Comparison of ENCODE assay signal across 24 cellular contexts in genomic region chr13:99009987-99010551, GRCh38. TPM values are rescaled to one million over a fixed set of nuclear protein-coding genes. Genes with fewer than 3 reads are reported as not detected.
DNase-seq lines count a peak whose midpoint lies in the region; ATAC-seq and TF ChIP-seq lines count a peak whose summit lies in the region.
"Had no signal": no experiment of that assay in that cellular context is flagged by ENCODE, and none has a peak within 500 bp of the region (broad histone marks: within the 10 kb centered on the region; RNA-seq: fewer than 3 reads in every experiment).

No MANE protein-coding gene starts in this region.

- CTCF ChIA-PET in activated CD8-positive, alpha-beta T cell treated with anti-CD3 and anti-CD28 coated beads for 36 hours (lab: Charles Lee): interaction anchor here (1.0 to 1.5 kb wide), 2 partner anchors 19 to 24 kb away, joined by 3 read pairs; no protein-coding TSS in a partner anchor

- peak overlapping the region; percentile 37 for H3K27ac Mint-ChIP-seq in central memory CD8-positive, alpha-beta T cell (ENCODE audit: low read depth)
- H3K27ac Mint-ChIP-seq in natural killer cell: no peak overlapping the region
- no peak overlapping the region for H3K27ac Mint-ChIP-seq in activated CD8-positive, alpha-beta T cell treated with anti-CD3 and anti-CD28 coated beads for 36 hours

- H3K4me3 ChIP-seq in trophoblast cell (ENCODE audit: low read depth, low read length): no peak overlapping the region
- H3K4me3 ChIP-seq: breast epithelium, coronary artery, prostate gland, SK-N-MC had no signal

- no peak for TF ChIP-seq CTCF in natural killer cell (IDR thresholded peaks at IDR 0.05)
- no peak for TF ChIP-seq CTCF in activated CD8-positive, alpha-beta T cell treated with anti-CD3 and anti-CD28 coated beads for 36 hours (IDR thresholded peaks at IDR 0.05)

- WGBS in trophoblast cell (ENCODE audit: extremely low coverage, insufficient coverage, insufficient read length): no CpG with 5 or more reads among the region's 4 CpGs

- H3K23ac ChIP-seq in trophoblast cell (ENCODE audit: low read length): no peak overlapping the region

- H4K91ac ChIP-seq in trophoblast cell (ENCODE audit: low read depth, low read length): peak overlapping the region; percentile 36

- H3K79me1 ChIP-seq in trophoblast cell (ENCODE audit: low read length): peaks cover 18% of the 10 kb centered on the region

- peak overlapping the region; percentile 19 for H3K4me2 ChIP-seq in trophoblast cell (ENCODE audit: low read length)

- H3K36me3 ChIP-seq in trophoblast cell (ENCODE audit: control insufficient read depth in 1 of 2, insufficient read depth in 2 of 2, low read length in 2 of 2): no peaks in the 10 kb centered on the region
- H3K36me3 ChIP-seq: breast epithelium, neutrophil, prostate gland had no signal

- peaks cover 28% of the 10 kb centered on the region for H3K4me1 Mint-ChIP-seq in central memory CD8-positive, alpha-beta T cell
- H3K4me1 Mint-ChIP-seq in natural killer cell: peaks cover 19 to 37% of the 10 kb centered on the region in 2 donors
- peaks cover 30% of the 10 kb centered on the region for H3K4me1 Mint-ChIP-seq in activated CD8-positive, alpha-beta T cell treated with anti-CD3 and anti-CD28 coated beads for 36 hours (ENCODE audit: low read depth)

- H3K27me3 Mint-ChIP-seq in central memory CD8-positive, alpha-beta T cell: no peaks in the 10 kb centered on the region
- no peaks in the 10 kb centered on the region for H3K27me3 Mint-ChIP-seq in natural killer cell (ENCODE audit: low read depth in 2 of 2)
- no peaks in the 10 kb centered on the region for H3K27me3 Mint-ChIP-seq in activated CD8-positive, alpha-beta T cell treated with anti-CD3 and anti-CD28 coated beads for 36 hours

- no peaks in the 10 kb centered on the region for H3K36me3 Mint-ChIP-seq in central memory CD8-positive, alpha-beta T cell (ENCODE audit: insufficient read depth)
- no peaks in the 10 kb centered on the region for H3K36me3 Mint-ChIP-seq in natural killer cell
- H3K36me3 Mint-ChIP-seq in activated CD8-positive, alpha-beta T cell treated with anti-CD3 and anti-CD28 coated beads for 36 hours (ENCODE audit: low read depth): no peaks in the 10 kb centered on the region

- intact Hi-C loops in natural killer cell (cut with micrococcal nuclease): no loop called here
- intact Hi-C loops in activated CD8-positive, alpha-beta T cell treated with anti-CD3 and anti-CD28 coated beads for 36 hours (cut with micrococcal nuclease): no loop called here

- H3K27ac ChIP-seq in trophoblast cell (ENCODE audit: low read depth, low read length): no peak overlapping the region
- H3K27ac ChIP-seq: breast epithelium, coronary artery, neutrophil, prostate gland, SK-N-MC had no signal

- peaks cover 6% of the 10 kb centered on the region for H3K79me2 ChIP-seq in trophoblast cell (ENCODE audit: control insufficient read depth, insufficient read depth, low read length, poor library complexity)

- H2AK5ac ChIP-seq in trophoblast cell (ENCODE audit: low read length): no peak overlapping the region

- no peak overlapping the region for H4K8ac ChIP-seq in trophoblast cell (ENCODE audit: low read depth, low read length)

- DNase-seq in NCI-H2029 (lab: John Stamatoyannopoulos, UW) (peak; percentile 19), NCI-H2029 treated with DMSO at 0.1 percent for 48 hours (lab: John Stamatoyannopoulos, UW) (no peak), NCI-H1105 treated with DMSO at 0.1 percent for 48 hours (lab: John Stamatoyannopoulos, UW) (peak; percentile 51), trophoblast cell (peak in 1 of 2 donors; percentile 26), natural killer cell (no peak)
- DNase-seq in central memory CD8-positive, alpha-beta T cell (ENCODE audit: low spot score in 2 of 2): no peak
- DNase-seq in activated CD8-positive, alpha-beta T cell treated with anti-CD3 and anti-CD28 coated beads for 36 hours: no peak
- DNase-seq: activated CD4-positive, alpha-beta T cell treated with anti-CD3 and anti-CD28 coated beads for 4 hours; activated naive CD4-positive, alpha-beta T cell treated with Interleukin-2 at 50 U/mL for 16 hours; activated T-cell treated with anti-CD3 and anti-CD28 coated beads, Interleukin-2, amount 50 U/mL, for 4 hours; amniotic stem cell; CD8-positive, alpha-beta T cell; DND-41; glutamatergic neuron; NCI-H187 treated with DMSO at 0.1 percent for 48 hours; NCI-H526; RPMI8226; T-helper 2 cell had no signal

- H3K4me1 ChIP-seq in trophoblast cell (ENCODE audit: control insufficient read depth in 1 of 2, insufficient read depth in 2 of 2, low read length in 2 of 2): peaks cover 22 to 36% of the 10 kb centered on the region in 2 experiments
- H3K4me1 ChIP-seq: breast epithelium, prostate gland had no signal

- no peak overlapping the region for H2BK12ac ChIP-seq in trophoblast cell (ENCODE audit: low read length)

- H2BK120ac ChIP-seq in trophoblast cell (ENCODE audit: insufficient read depth, low read length, poor library complexity): no peak overlapping the region

- no peak overlapping the region for H2BK5ac ChIP-seq in trophoblast cell (ENCODE audit: low read depth, low read length, poor library complexity)

- H3K18ac ChIP-seq in trophoblast cell (ENCODE audit: low read length): no peak overlapping the region

- no peaks in the 10 kb centered on the region for H3K27me3 ChIP-seq in trophoblast cell (ENCODE audit: insufficient read depth, low read length)
- H3K27me3 ChIP-seq: breast epithelium had no signal

- no peak overlapping the region for H3K4me3 Mint-ChIP-seq in central memory CD8-positive, alpha-beta T cell
- H3K4me3 Mint-ChIP-seq in natural killer cell: no peak overlapping the region
- no peak overlapping the region for H3K4me3 Mint-ChIP-seq in activated CD8-positive, alpha-beta T cell treated with anti-CD3 and anti-CD28 coated beads for 36 hours
- H3K4me3 Mint-ChIP-seq: activated T-cell treated with anti-CD3 and anti-CD28 coated beads, Interleukin-2, amount 50 U/mL, for 4 hours; CD8-positive, alpha-beta T cell had no signal

- no peaks in the 10 kb centered on the region for H3K9me3 Mint-ChIP-seq in central memory CD8-positive, alpha-beta T cell
- H3K9me3 Mint-ChIP-seq in natural killer cell: no peaks in the 10 kb centered on the region
- no peaks in the 10 kb centered on the region for H3K9me3 Mint-ChIP-seq in activated CD8-positive, alpha-beta T cell treated with anti-CD3 and anti-CD28 coated beads for 36 hours
- H3K9me3 Mint-ChIP-seq: activated T-cell treated with anti-CD3 and anti-CD28 coated beads, Interleukin-2, amount 50 U/mL, for 4 hours; CD8-positive, alpha-beta T cell had no signal

- H3K14ac ChIP-seq in trophoblast cell (ENCODE audit: low read length): no peak overlapping the region

- H3K9me3 ChIP-seq in trophoblast cell (ENCODE audit: insufficient read depth, low read depth, low read length): no peaks in the 10 kb centered on the region
- H3K9me3 ChIP-seq: breast epithelium, neutrophil, prostate gland had no signal

- no peak overlapping the region for H3K9ac ChIP-seq in trophoblast cell (ENCODE audit: low read length)

- H4K12ac ChIP-seq in trophoblast cell (ENCODE audit: low read depth, low read length): no peak overlapping the region

- POLR2A ChIA-PET in activated CD8-positive, alpha-beta T cell treated with anti-CD3 and anti-CD28 coated beads for 36 hours (lab: Charles Lee): interaction anchor here (0.6 to 1.8 kb wide), 3 partner anchors 10 to 337 kb away, joined by 4 to 6 read pairs (median 4); no protein-coding TSS in a partner anchor

- no peak for ATAC-seq in central memory CD8-positive, alpha-beta T cell (replicated peaks; ENCODE audit: extremely low read depth, poor library complexity, severe bottlenecking)
- ATAC-seq in GM18520 (IDR thresholded peaks at IDR 0.05; ENCODE audit: unreplicated experiment) (no peak), natural killer cell (no peak)
- no peak for ATAC-seq in activated CD8-positive, alpha-beta T cell treated with anti-CD3 and anti-CD28 coated beads for 36 hours
- ATAC-seq: activated T-cell treated with anti-CD3 and anti-CD28 coated beads, Interleukin-2, amount 50 U/mL, for 4 hours; CD8-positive, alpha-beta T cell had no signal

- H3K4ac ChIP-seq in trophoblast cell (ENCODE audit: low read depth, low read length): no peak overlapping the region

- no peak overlapping the region for H2AFZ ChIP-seq in trophoblast cell (ENCODE audit: insufficient read depth, low read length, poor library complexity)

RNA-seq across cellular contexts. Expression of gene DOCK9, which starts 32.2 kb away (rescaled TPM):
- 135 and 138 TPM in 2 replicates for polyA plus RNA-seq in trophoblast cell (2013)
- 10 to 100 TPM; 31.5 to 42.5 (median 40.9) TPM for total RNA-seq in natural killer cell
- total RNA-seq in activated CD8-positive, alpha-beta T cell treated with anti-CD3 and anti-CD28 coated beads for 36 hours: 10 to 100 TPM; 33.4 to 36.9 TPM

Comparison
In these comparisons a context has a peak if more than half of its experiments do, and no peak if none do; other contexts are left out.
1. DNase-seq: peak in NCI-H2029 (single experiment) and NCI-H1105 treated with DMSO at 0.1 percent for 48 hours (single experiment); none in NCI-H2029 treated with DMSO at 0.1 percent for 48 hours (single experiment), central memory CD8-positive, alpha-beta T cell (0 of 2), natural killer cell (single experiment) and activated CD8-positive, alpha-beta T cell treated with anti-CD3 and anti-CD28 coated beads for 36 hours (single experiment).